Comparison of ENCODE assay signal across 9 cellular contexts in the genomic region with DNA sequence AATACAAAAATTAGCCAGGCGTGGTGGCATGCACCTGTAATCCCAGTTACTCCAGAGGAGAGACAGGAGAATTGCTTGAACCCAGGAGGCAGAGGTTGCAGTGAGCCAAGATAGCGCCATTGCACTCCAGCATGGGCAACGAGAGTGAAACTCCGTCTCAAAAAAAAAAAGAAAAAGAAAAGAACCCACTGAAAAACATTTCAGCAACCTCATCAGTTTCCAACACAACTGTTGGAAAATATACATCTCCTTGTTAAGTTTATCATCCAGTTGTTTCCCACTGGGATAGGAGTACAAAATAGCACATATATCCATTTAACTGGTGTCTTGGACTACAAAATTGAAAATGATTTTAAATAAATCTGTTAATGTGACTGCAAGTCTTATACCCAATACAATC. TPM values are rescaled to one million over a fixed set of nuclear protein-coding genes. Genes with fewer than 3 reads are reported as not detected.
DNase-seq lines count a peak whose midpoint lies in the region; ATAC-seq and TF ChIP-seq lines count a peak whose summit lies in the region.
"Had no signal": no experiment of that assay in that cellular context is flagged by ENCODE, and none has a peak within 500 bp of the region (broad histone marks: within the 10 kb centered on the region; RNA-seq: fewer than 3 reads in every experiment).

No MANE protein-coding gene starts in this region.

- no peak for ATAC-seq in activated naive CD8-positive, alpha-beta T cell treated with anti-CD3 and anti-CD28 coated beads, Interleukin-2, amount 50 U/mL, for 24 hours
- ATAC-seq in lower lobe of right lung (no peak), GM18909 (IDR thresholded peaks at IDR 0.05; ENCODE audit: poor library complexity, unreplicated experiment) (no peak)

- no peaks in the 10 kb centered on the region for H3K27me3 Mint-ChIP-seq in activated naive CD8-positive, alpha-beta T cell treated with anti-CD3 and anti-CD28 coated beads, Interleukin-2, amount 50 U/mL, for 24 hours

- peaks cover 38% of the 10 kb centered on the region for H3K36me3 Mint-ChIP-seq in activated naive CD8-positive, alpha-beta T cell treated with anti-CD3 and anti-CD28 coated beads, Interleukin-2, amount 50 U/mL, for 24 hours (ENCODE audit: low read depth)

- no peak overlapping the region for H2AFZ ChIP-seq in ACC112 (ENCODE audit: low read length, unreplicated experiment)

- H3K79me2 ChIP-seq in ACC112 (ENCODE audit: control insufficient read depth, insufficient read depth, low read length, unreplicated experiment) = peaks cover 72% of the 10 kb centered on the region

- H3K27ac Mint-ChIP-seq in activated naive CD8-positive, alpha-beta T cell treated with anti-CD3 and anti-CD28 coated beads, Interleukin-2, amount 50 U/mL, for 24 hours = peak overlapping the region; percentile 91

- intact Hi-C loops in lower lobe of right lung (cut with DNase I) = no loop called here

- H3K27ac ChIP-seq in ACC112 (ENCODE audit: low read depth, low read length) = no peak overlapping the region
- no peak overlapping the region for H3K27ac ChIP-seq in HEK293 (ENCODE audit: extremely low read depth, low read depth, low read length)
- no peak overlapping the region for H3K27ac ChIP-seq in lower lobe of right lung

- H3K4me1 Mint-ChIP-seq in activated naive CD8-positive, alpha-beta T cell treated with anti-CD3 and anti-CD28 coated beads, Interleukin-2, amount 50 U/mL, for 24 hours = peaks cover 38% of the 10 kb centered on the region

- peak overlapping the region; percentile 96 for H3K4me3 ChIP-seq in ACC112 (ENCODE audit: low read depth, low read length)
- peak overlapping the region; percentile 100 for H3K4me3 ChIP-seq in HEK293 (ENCODE audit: low read depth, low read length)
- peak overlapping the region; percentile 95 for H3K4me3 ChIP-seq in lower lobe of right lung
- H3K4me3 ChIP-seq: uterus had no signal

- CTCF ChIA-PET in HEK293 (lab: Yijun Ruan, JAX) = no interaction called here

- H3K9me3 Mint-ChIP-seq in activated naive CD8-positive, alpha-beta T cell treated with anti-CD3 and anti-CD28 coated beads, Interleukin-2, amount 50 U/mL, for 24 hours = no peaks in the 10 kb centered on the region

- H3K27me3 ChIP-seq in ACC112 (ENCODE audit: insufficient read depth, low read length) (no peaks in the 10 kb centered on the region), lower lobe of right lung (ENCODE audit: low read depth) (no peaks in the 10 kb centered on the region)
- H3K27me3 ChIP-seq: uterus had no signal

- POLR2A ChIA-PET in HEK293 (lab: Yijun Ruan, JAX) = no interaction called here

- H3K4me1 ChIP-seq in ACC112 (ENCODE audit: control insufficient read depth, insufficient read depth, low read length, unreplicated experiment) (peaks cover 19% of the 10 kb centered on the region), HEK293 (ENCODE audit: control insufficient read depth, insufficient read depth, low read length) (0 out of 2 replicates have a peak, but pooled peaks cover 3% of the 10 kb centered on the region), lower lobe of right lung (peaks cover 35% of the 10 kb centered on the region)

- H3K9me3 ChIP-seq in HEK293 (ENCODE audit: control insufficient read depth, insufficient read depth, low read depth, low read length) (no peaks in the 10 kb centered on the region), lower lobe of right lung (no peaks in the 10 kb centered on the region)
- H3K9me3 ChIP-seq: uterus had no signal

- no peak for DNase-seq in activated naive CD8-positive, alpha-beta T cell treated with anti-CD3 and anti-CD28 coated beads, Interleukin-2, amount 50 U/mL, for 24 hours
- no peak for DNase-seq in lower lobe of right lung
- DNase-seq in central memory CD4-positive, alpha-beta T cell = no peak
- DNase-seq in NCI-H2029 (lab: John Stamatoyannopoulos, UW) = no peak
- DNase-seq in cerebellar nuclear complex (lab: John Stamatoyannopoulos, UW) = no peak
- DNase-seq: uterus had no signal

- H3K4me3 Mint-ChIP-seq in activated naive CD8-positive, alpha-beta T cell treated with anti-CD3 and anti-CD28 coated beads, Interleukin-2, amount 50 U/mL, for 24 hours = peak overlapping the region; percentile 92

- TF ChIP-seq CTCF in HEK293 (tag by site-specific recombination; IDR thresholded peaks at IDR 0.05) = no peak
- TF ChIP-seq CTCF in lower lobe of right lung (IDR thresholded peaks at IDR 0.05) = no peak

- H3K36me3 ChIP-seq in ACC112 (ENCODE audit: insufficient read depth, low read length) = peaks cover 13% of the 10 kb centered on the region
- H3K36me3 ChIP-seq in HEK293 (ENCODE audit: control insufficient read depth in 2 of 2, insufficient read depth in 1 of 2, low read length in 2 of 2) = peaks cover 11 to 19% of the 10 kb centered on the region in 2 experiments
- peaks cover 28% of the 10 kb centered on the region for H3K36me3 ChIP-seq in lower lobe of right lung
- H3K36me3 ChIP-seq: uterus had no signal

TF ChIP-seq in HEK293, 187 proteins besides CTCF, POLR2A, EP300 and RAD21:
- TF ChIP-seq ZBTB1 (tag by site-specific recombination; IDR thresholded peaks at IDR 0.05) (no peak), ZNF404 (tag by site-specific recombination; IDR thresholded peaks at IDR 0.05) (no peak), ZNF138 (tag by site-specific recombination; IDR thresholded peaks at IDR 0.05; ENCODE audit: borderline replicate concordance) (no peak)
- TF ChIP-seq, protein P1, sequence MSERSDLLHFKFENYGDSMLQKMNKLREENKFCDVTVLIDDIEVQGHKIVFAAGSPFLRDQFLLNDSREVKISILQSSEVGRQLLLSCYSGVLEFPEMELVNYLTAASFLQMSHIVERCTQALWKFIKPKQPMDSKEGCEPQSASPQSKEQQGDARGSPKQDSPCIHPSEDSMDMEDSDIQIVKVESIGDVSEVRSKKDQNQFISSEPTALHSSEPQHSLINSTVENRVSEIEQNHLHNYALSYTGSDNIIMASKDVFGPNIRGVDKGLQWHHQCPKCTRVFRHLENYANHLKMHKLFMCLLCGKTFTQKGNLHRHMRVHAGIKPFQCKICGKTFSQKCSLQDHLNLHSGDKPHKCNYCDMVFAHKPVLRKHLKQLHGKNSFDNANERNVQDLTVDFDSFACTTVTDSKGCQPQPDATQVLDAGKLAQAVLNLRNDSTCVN (tag by site-specific recombination; optimal IDR thresholded peaks at IDR 0.05) = no peak

RNA-seq across cellular contexts. Expression of gene RPN1, which starts 2.2 kb away (rescaled TPM):
- 198 TPM for total RNA-seq in lower lobe of right lung
